Comparison of ENCODE assay signal across 24 cellular contexts in genomic region chr4:12445711-12446110, GRCh38.
"Had no signal": no experiment of that assay in that cellular context is flagged by ENCODE, and none has a peak within 500 bp of the region (broad histone marks: within the 10 kb centered on the region; RNA-seq: fewer than 3 reads in every experiment).

No MANE protein-coding gene starts in this region.

- DNase-seq: activated CD4-positive, alpha-beta T cell treated with anti-CD3 and anti-CD28 coated beads for 4 hours; activated CD8-positive, alpha-beta memory T cell treated with anti-CD3 and anti-CD28 coated beads, Interleukin-2, amount 50 U/mL, for 4 hours; activated CD8-positive, alpha-beta T cell treated with anti-CD3 and anti-CD28 coated beads for 36 hours; activated gamma-delta T cell treated with Interleukin-2 at 50 U/mL for 16 hours; activated naive CD4-positive, alpha-beta T cell treated with anti-CD3 and anti-CD28 coated beads, Interleukin-2, amount 10 ng/mL, durations not matched to agents 7 days and 5 days; activated naive CD8-positive, alpha-beta T cell treated with anti-CD3 and anti-CD28 coated beads, Interleukin-2, amount 10 ng/mL, durations not matched to agents 7 days and 5 days; activated T-cell treated with anti-CD3 and anti-CD28 coated beads, Interleukin-2, amount 50 U/mL, for 72 hours; adrenal gland; anterior cingulate cortex; MM.1S; NCI-H1105; NCI-H1436 treated with DMSO at 0.1 percent for 48 hours; NCI-H187; NCI-H2081; NCI-H510A treated with DMSO at 0.1 percent for 48 hours; NCI-H69; NK-92 treated with Interleukin-12 subunit alpha and Interleukin-12 subunit beta, amount 100 ng/mL, for 24 hours; Peyer's patch; Right ventricle myocardium superior had no signal

- H3K36me3 ChIP-seq: adrenal gland, Peyer's patch, SJCRH30 had no signal

- H3K4me1 ChIP-seq: adrenal gland, Peyer's patch, SJCRH30 had no signal

- H3K4me3 Mint-ChIP-seq: activated CD8-positive, alpha-beta T cell treated with anti-CD3 and anti-CD28 coated beads for 36 hours; activated naive CD4-positive, alpha-beta T cell treated with anti-CD3 and anti-CD28 coated beads, Interleukin-2, amount 10 ng/mL, durations not matched to agents 7 days and 5 days; activated naive CD8-positive, alpha-beta T cell treated with anti-CD3 and anti-CD28 coated beads, Interleukin-2, amount 10 ng/mL, durations not matched to agents 7 days and 5 days; activated T-cell treated with anti-CD3 and anti-CD28 coated beads, Interleukin-2, amount 50 U/mL, for 72 hours; T-helper 1 cell treated with Interleukin-12 subunit alpha and Interleukin-12 subunit beta and Interleukin-4 antibody, amounts not matched to agents 30 μg/mL and 1 μg/mL, for 36 hours had no signal

- H3K27ac Mint-ChIP-seq: activated CD8-positive, alpha-beta T cell treated with anti-CD3 and anti-CD28 coated beads for 36 hours; activated naive CD4-positive, alpha-beta T cell treated with anti-CD3 and anti-CD28 coated beads, Interleukin-2, amount 10 ng/mL, durations not matched to agents 7 days and 5 days; activated naive CD8-positive, alpha-beta T cell treated with anti-CD3 and anti-CD28 coated beads, Interleukin-2, amount 10 ng/mL, durations not matched to agents 7 days and 5 days; activated T-cell treated with anti-CD3 and anti-CD28 coated beads, Interleukin-2, amount 50 U/mL, for 72 hours; activated T-helper 2 cell treated with anti-CD3 and anti-CD28 coated beads, Interferon-gamma antibody, Interleukin-2, Interleukin-4, amounts not matched to agents 10 μg/mL and 5 μg/mL and 100 μg/mL, durations not matched to agents 14 hours and 24 hours and 36 hours; T-helper 1 cell treated with Interleukin-12 subunit alpha and Interleukin-12 subunit beta and Interleukin-4 antibody, amounts not matched to agents 30 μg/mL and 1 μg/mL, for 36 hours had no signal

- H3K27me3 ChIP-seq: adrenal gland, Peyer's patch, SJCRH30 had no signal

- H3K4me2 ChIP-seq: SK-N-SH had no signal

- H3K27ac ChIP-seq: adrenal gland, Peyer's patch, RWPE1, SJCRH30 had no signal

- H3K4me1 Mint-ChIP-seq: activated naive CD4-positive, alpha-beta T cell treated with anti-CD3 and anti-CD28 coated beads, Interleukin-2, amount 10 ng/mL, durations not matched to agents 7 days and 5 days; activated naive CD8-positive, alpha-beta T cell treated with anti-CD3 and anti-CD28 coated beads, Interleukin-2, amount 10 ng/mL, durations not matched to agents 7 days and 5 days had no signal

- H3K4me3 ChIP-seq: adrenal gland, Peyer's patch, SJCRH30 had no signal

- H3K9me3 ChIP-seq: adrenal gland, Peyer's patch, SJCRH30, SK-N-SH had no signal

- H3K36me3 Mint-ChIP-seq: activated naive CD4-positive, alpha-beta T cell treated with anti-CD3 and anti-CD28 coated beads, Interleukin-2, amount 10 ng/mL, durations not matched to agents 7 days and 5 days; activated naive CD8-positive, alpha-beta T cell treated with anti-CD3 and anti-CD28 coated beads, Interleukin-2, amount 10 ng/mL, durations not matched to agents 7 days and 5 days had no signal

- H3K9me2 ChIP-seq: SK-N-SH had no signal

- H3K9ac ChIP-seq: SK-N-SH had no signal

- H3K27me3 Mint-ChIP-seq: activated CD8-positive, alpha-beta T cell treated with anti-CD3 and anti-CD28 coated beads for 36 hours; activated naive CD4-positive, alpha-beta T cell treated with anti-CD3 and anti-CD28 coated beads, Interleukin-2, amount 10 ng/mL, durations not matched to agents 7 days and 5 days; activated naive CD8-positive, alpha-beta T cell treated with anti-CD3 and anti-CD28 coated beads, Interleukin-2, amount 10 ng/mL, durations not matched to agents 7 days and 5 days had no signal
